In the genomic region with DNA sequence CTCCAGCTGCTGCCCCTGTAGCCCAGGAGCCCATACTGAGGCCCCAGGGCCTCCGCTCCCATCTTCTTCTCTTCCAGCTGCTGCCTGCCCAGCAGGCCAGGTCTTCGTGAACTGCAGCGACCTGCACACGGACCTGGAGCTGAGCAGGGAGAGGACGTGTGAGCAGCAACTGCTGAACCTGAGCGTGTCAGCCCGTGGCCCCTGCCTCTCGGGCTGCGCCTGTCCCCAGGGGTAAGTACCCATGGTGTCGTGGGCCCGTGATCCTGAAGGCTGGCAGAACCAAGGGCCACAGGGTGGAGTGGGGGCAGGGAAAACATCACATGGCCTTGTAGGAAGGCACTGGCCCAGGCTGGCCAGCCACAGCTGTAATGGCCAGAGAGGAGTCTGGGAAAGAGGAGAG, we compare ENCODE assay signal across 1 cellular context.
TF ChIP-seq lines count a peak whose summit lies in the region.

No MANE protein-coding gene starts in this region.

TF ChIP-seq in WTC11, 78 proteins besides CTCF, POLR2A, EP300 and RAD21:
- TF ChIP-seq, protein P1, sequence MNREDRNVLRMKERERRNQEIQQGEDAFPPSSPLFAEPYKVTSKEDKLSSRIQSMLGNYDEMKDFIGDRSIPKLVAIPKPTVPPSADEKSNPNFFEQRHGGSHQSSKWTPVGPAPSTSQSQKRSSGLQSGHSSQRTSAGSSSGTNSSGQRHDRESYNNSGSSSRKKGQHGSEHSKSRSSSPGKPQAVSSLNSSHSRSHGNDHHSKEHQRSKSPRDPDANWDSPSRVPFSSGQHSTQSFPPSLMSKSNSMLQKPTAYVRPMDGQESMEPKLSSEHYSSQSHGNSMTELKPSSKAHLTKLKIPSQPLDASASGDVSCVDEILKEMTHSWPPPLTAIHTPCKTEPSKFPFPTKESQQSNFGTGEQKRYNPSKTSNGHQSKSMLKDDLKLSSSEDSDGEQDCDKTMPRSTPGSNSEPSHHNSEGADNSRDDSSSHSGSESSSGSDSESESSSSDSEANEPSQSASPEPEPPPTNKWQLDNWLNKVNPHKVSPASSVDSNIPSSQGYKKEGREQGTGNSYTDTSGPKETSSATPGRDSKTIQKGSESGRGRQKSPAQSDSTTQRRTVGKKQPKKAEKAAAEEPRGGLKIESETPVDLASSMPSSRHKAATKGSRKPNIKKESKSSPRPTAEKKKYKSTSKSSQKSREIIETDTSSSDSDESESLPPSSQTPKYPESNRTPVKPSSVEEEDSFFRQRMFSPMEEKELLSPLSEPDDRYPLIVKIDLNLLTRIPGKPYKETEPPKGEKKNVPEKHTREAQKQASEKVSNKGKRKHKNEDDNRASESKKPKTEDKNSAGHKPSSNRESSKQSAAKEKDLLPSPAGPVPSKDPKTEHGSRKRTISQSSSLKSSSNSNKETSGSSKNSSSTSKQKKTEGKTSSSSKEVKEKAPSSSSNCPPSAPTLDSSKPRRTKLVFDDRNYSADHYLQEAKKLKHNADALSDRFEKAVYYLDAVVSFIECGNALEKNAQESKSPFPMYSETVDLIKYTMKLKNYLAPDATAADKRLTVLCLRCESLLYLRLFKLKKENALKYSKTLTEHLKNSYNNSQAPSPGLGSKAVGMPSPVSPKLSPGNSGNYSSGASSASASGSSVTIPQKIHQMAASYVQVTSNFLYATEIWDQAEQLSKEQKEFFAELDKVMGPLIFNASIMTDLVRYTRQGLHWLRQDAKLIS (CRISPR knock-in tag; IDR thresholded peaks at IDR 0.05; ENCODE audit: borderline replicate concordance), result no peak
- TF ChIP-seq, protein P2, sequence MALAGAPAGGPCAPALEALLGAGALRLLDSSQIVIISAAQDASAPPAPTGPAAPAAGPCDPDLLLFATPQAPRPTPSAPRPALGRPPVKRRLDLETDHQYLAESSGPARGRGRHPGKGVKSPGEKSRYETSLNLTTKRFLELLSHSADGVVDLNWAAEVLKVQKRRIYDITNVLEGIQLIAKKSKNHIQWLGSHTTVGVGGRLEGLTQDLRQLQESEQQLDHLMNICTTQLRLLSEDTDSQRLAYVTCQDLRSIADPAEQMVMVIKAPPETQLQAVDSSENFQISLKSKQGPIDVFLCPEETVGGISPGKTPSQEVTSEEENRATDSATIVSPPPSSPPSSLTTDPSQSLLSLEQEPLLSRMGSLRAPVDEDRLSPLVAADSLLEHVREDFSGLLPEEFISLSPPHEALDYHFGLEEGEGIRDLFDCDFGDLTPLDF (CRISPR knock-in tag; IDR thresholded peaks at IDR 0.05), result no peak
- TF ChIP-seq, protein P3, sequence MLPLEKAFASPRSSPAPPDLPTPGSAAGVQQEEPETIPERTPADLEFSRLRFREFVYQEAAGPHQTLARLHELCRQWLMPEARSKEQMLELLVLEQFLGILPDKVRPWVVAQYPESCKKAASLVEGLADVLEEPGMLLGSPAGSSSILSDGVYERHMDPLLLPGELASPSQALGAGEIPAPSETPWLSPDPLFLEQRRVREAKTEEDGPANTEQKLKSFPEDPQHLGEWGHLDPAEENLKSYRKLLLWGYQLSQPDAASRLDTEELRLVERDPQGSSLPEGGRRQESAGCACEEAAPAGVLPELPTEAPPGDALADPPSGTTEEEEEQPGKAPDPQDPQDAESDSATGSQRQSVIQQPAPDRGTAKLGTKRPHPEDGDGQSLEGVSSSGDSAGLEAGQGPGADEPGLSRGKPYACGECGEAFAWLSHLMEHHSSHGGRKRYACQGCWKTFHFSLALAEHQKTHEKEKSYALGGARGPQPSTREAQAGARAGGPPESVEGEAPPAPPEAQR (CRISPR knock-in tag; IDR thresholded peaks at IDR 0.05), result no peak
- TF ChIP-seq FOXP1 (CRISPR knock-in tag; IDR thresholded peaks at IDR 0.05; ENCODE audit: borderline replicate concordance) (no peak), NR1H2 (CRISPR knock-in tag; IDR thresholded peaks at IDR 0.05) (no peak), ZNF219 (CRISPR knock-in tag; IDR thresholded peaks at IDR 0.05; ENCODE audit: borderline replicate concordance) (no peak), ZNF317 (CRISPR knock-in tag; IDR thresholded peaks at IDR 0.05; ENCODE audit: borderline replicate concordance, low read depth) (no peak), CREM (CRISPR knock-in tag; IDR thresholded peaks at IDR 0.05) (no peak), ESRRA (CRISPR knock-in tag; IDR thresholded peaks at IDR 0.05; ENCODE audit: borderline replicate concordance) (no peak)
- TF ChIP-seq, protein P4, sequence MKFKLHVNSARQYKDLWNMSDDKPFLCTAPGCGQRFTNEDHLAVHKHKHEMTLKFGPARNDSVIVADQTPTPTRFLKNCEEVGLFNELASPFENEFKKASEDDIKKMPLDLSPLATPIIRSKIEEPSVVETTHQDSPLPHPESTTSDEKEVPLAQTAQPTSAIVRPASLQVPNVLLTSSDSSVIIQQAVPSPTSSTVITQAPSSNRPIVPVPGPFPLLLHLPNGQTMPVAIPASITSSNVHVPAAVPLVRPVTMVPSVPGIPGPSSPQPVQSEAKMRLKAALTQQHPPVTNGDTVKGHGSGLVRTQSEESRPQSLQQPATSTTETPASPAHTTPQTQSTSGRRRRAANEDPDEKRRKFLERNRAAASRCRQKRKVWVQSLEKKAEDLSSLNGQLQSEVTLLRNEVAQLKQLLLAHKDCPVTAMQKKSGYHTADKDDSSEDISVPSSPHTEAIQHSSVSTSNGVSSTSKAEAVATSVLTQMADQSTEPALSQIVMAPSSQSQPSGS (CRISPR knock-in tag; IDR thresholded peaks at IDR 0.05; ENCODE audit: borderline replicate concordance, low read depth), result no peak
- TF ChIP-seq, protein P5, sequence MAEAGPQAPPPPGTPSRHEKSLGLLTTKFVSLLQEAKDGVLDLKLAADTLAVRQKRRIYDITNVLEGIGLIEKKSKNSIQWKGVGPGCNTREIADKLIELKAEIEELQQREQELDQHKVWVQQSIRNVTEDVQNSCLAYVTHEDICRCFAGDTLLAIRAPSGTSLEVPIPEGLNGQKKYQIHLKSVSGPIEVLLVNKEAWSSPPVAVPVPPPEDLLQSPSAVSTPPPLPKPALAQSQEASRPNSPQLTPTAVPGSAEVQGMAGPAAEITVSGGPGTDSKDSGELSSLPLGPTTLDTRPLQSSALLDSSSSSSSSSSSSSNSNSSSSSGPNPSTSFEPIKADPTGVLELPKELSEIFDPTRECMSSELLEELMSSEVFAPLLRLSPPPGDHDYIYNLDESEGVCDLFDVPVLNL (CRISPR knock-in tag; IDR thresholded peaks at IDR 0.05; ENCODE audit: borderline replicate concordance, low read depth), result no peak
